Comparison of ENCODE assay signal across 8 cellular contexts in the genomic region with DNA sequence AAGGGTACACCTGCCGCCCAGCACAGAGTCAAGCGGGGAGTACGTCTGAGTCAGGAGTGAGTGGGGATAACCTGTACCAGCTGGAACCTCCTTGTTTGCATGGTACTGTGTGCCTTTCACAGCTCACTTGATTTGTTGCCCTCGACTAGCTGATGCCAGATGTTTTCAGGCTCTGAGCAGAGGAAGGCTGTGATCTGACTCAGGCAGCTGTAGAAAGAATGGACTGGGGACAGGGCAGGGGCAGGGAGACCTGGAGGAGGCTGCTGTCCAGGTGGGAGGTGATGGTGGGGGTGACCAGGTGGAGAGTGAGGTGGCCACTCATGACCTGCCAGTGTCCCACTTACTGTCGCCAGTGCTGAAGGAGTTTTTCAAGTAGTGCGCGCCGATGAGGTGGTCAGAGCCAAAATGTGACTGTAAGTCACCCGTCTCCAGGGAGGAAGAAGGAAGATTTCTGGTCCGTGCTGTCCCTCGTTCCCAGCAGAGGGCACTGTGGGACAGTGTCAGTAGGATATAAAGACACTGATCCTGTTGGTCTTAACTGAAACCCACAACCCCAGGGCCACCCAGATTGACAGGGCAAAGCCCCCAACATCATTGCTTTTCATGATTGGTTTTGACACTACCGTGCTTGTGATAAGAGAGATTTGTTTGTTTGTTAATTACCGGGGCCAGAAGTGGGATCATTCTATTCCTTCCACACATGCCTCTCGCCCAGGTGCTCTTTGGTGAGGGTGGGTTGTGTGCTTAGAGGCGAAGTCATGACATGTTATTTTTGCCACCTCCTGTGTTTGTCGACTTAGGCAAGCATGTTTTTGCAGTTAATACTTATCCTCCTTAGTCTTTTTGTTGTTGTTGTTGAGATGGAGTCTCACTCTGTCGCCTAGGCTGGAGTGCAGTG.
A peak's percentile ranks its signal among the peaks of the same experiment; 100 is the strongest.
DNase-seq lines count a peak whose midpoint lies in the region; ATAC-seq and TF ChIP-seq lines count a peak whose summit lies in the region.

No MANE protein-coding gene starts in this region.

- TF ChIP-seq EP300 in stomach (IDR thresholded peaks at IDR 0.05): no peak

- intact Hi-C loops in stomach (cut with DNase I; ENCODE audit: low total_unique reads): no loop called here

- peak; percentile 83 for TF ChIP-seq CTCF in OCI-LY3 (IDR thresholded peaks at IDR 0.05; ENCODE audit: low read depth, low read length)
- TF ChIP-seq CTCF in nephron (IDR thresholded peaks at IDR 0.05; ENCODE audit: unreplicated experiment in 3 of 3): peak; percentile 63 to 70 (median 67)
- TF ChIP-seq CTCF in stomach (IDR thresholded peaks at IDR 0.05): peak in 5 of 7 experiments; percentile 11 to 62 (median 46)

- POLR2A ChIA-PET in CD8-positive, alpha-beta memory T cell (lab: Charles Lee): no interaction called here

- TF ChIP-seq POLR2A in stomach (IDR thresholded peaks at IDR 0.05): no peak

- no peak overlapping the region for H3K27ac ChIP-seq in CD8-positive, alpha-beta memory T cell (ENCODE audit: low read depth, low read length)
- no peak overlapping the region for H3K27ac ChIP-seq in OCI-LY3 (ENCODE audit: low read length)
- no peak overlapping the region for H3K27ac ChIP-seq in stomach

- H3K36me3 ChIP-seq in CD8-positive, alpha-beta memory T cell (ENCODE audit: insufficient read depth, low read length): no peaks in the 10 kb centered on the region
- H3K36me3 ChIP-seq in OCI-LY3 (replicated peaks; ENCODE audit: low read depth, low read length) (peaks cover 21% of the 10 kb centered on the region), stomach (peaks cover 18 to 48% (median 37%) of the 10 kb centered on the region in 4 donors)

- no peak overlapping the region for H3K9ac ChIP-seq in OCI-LY3 (ENCODE audit: low read length)

- CTCF ChIA-PET in CD8-positive, alpha-beta memory T cell (lab: Charles Lee): interaction anchor here (1.4 kb wide), 1 partner anchor 31 kb away, joined by 3 read pairs; no protein-coding TSS in a partner anchor

- no peak for ATAC-seq in HG03039 (IDR thresholded peaks at IDR 0.05; ENCODE audit: unreplicated experiment)

- H2AFZ ChIP-seq in OCI-LY3 (ENCODE audit: low read depth, low read length): no peak overlapping the region

- H4K20me1 ChIP-seq in OCI-LY3 (ENCODE audit: insufficient read depth, low read length): no peaks in the 10 kb centered on the region

- DNase-seq in CD8-positive, alpha-beta memory T cell: peak in 3 of 5 donors; percentile 13 to 60 (median 30)
- DNase-seq in activated T-cell treated with anti-CD3 and anti-CD28 coated beads, Interleukin-2, amount 50 U/mL, for 1 hour: peak; percentile 51
- DNase-seq in fibroblast of gingiva (ENCODE audit: low read depth) (peak; percentile 52), stomach (peak; percentile 77)

- H3K4me1 ChIP-seq in CD8-positive, alpha-beta memory T cell (ENCODE audit: insufficient read depth, low read length): no peaks in the 10 kb centered on the region
- H3K4me1 ChIP-seq in OCI-LY3 (ENCODE audit: low read length): no peaks in the 10 kb centered on the region
- H3K4me1 ChIP-seq in stomach: peaks cover 0 to 8% (median 0%) of the 10 kb centered on the region in 4 donors

- peaks cover 0 to 6% (median 2%) of the 10 kb centered on the region in 5 donors for H3K9me3 Mint-ChIP-seq in CD8-positive, alpha-beta memory T cell
- no peaks in the 10 kb centered on the region for H3K9me3 Mint-ChIP-seq in IgD-negative memory B cell
- H3K9me3 Mint-ChIP-seq in nephron: peaks cover 6% of the 10 kb centered on the region

- no peaks in the 10 kb centered on the region for H3K9me3 ChIP-seq in CD8-positive, alpha-beta memory T cell (ENCODE audit: low read length)
- H3K9me3 ChIP-seq in OCI-LY3 (ENCODE audit: insufficient read depth, low read length) (no peaks in the 10 kb centered on the region), stomach (peaks cover 0 to 7% (median 2%) of the 10 kb centered on the region in 4 donors)

- no peak overlapping the region for H3K4me2 ChIP-seq in OCI-LY3 (ENCODE audit: low read length)

- peak overlapping the region in 1 of 8 donors; percentile 47 for H3K27ac Mint-ChIP-seq in CD8-positive, alpha-beta memory T cell
- peak overlapping the region; percentile 0 to 88 (median 10) for H3K27ac Mint-ChIP-seq in IgD-negative memory B cell
- peak overlapping the region in 1 of 3 experiments; percentile 24 for H3K27ac Mint-ChIP-seq in nephron

- H3K27me3 ChIP-seq in CD8-positive, alpha-beta memory T cell (ENCODE audit: insufficient read depth, low read length, poor library complexity, severe bottlenecking): no peaks in the 10 kb centered on the region
- H3K27me3 ChIP-seq in OCI-LY3 (ENCODE audit: low read depth, low read length) (no peaks in the 10 kb centered on the region), stomach (no peaks in the 10 kb centered on the region)

- H3K4me3 ChIP-seq in CD8-positive, alpha-beta memory T cell (ENCODE audit: low read length): no peak overlapping the region
- no peak overlapping the region for H3K4me3 ChIP-seq in OCI-LY3 (ENCODE audit: low read length)
- H3K4me3 ChIP-seq in stomach: no peak overlapping the region

- no peak overlapping the region for H3K4me3 Mint-ChIP-seq in CD8-positive, alpha-beta memory T cell
- H3K4me3 Mint-ChIP-seq in IgD-negative memory B cell: peak overlapping the region in 1 of 4 donors; percentile 13
- no peak overlapping the region for H3K4me3 Mint-ChIP-seq in nephron

- H3K79me2 ChIP-seq in OCI-LY3 (ENCODE audit: low read length): no peaks in the 10 kb centered on the region

- 40 to 56% (median 51%) methylated on average over 16 to 17 of the region's 17 CpGs for WGBS in stomach, 5 donors

- H3K4me1 Mint-ChIP-seq in CD8-positive, alpha-beta memory T cell: peaks cover 0 to 4% (median 4%) of the 10 kb centered on the region in 3 donors
- H3K4me1 Mint-ChIP-seq in IgD-negative memory B cell: peaks cover 10 to 12% (median 11%) of the 10 kb centered on the region in 3 donors
- no peaks in the 10 kb centered on the region for H3K4me1 Mint-ChIP-seq in nephron

- peaks cover 9 to 46% (median 23%) of the 10 kb centered on the region in 3 donors for H3K36me3 Mint-ChIP-seq in CD8-positive, alpha-beta memory T cell
- peaks cover 17% of the 10 kb centered on the region for H3K36me3 Mint-ChIP-seq in IgD-negative memory B cell
- peaks cover 29% of the 10 kb centered on the region for H3K36me3 Mint-ChIP-seq in nephron (ENCODE audit: low read depth)

- H3K27me3 Mint-ChIP-seq in CD8-positive, alpha-beta memory T cell: no peaks in the 10 kb centered on the region
- H3K27me3 Mint-ChIP-seq in IgD-negative memory B cell: no peaks in the 10 kb centered on the region
- no peaks in the 10 kb centered on the region for H3K27me3 Mint-ChIP-seq in nephron (ENCODE audit: low read depth)
